In the genomic region with DNA sequence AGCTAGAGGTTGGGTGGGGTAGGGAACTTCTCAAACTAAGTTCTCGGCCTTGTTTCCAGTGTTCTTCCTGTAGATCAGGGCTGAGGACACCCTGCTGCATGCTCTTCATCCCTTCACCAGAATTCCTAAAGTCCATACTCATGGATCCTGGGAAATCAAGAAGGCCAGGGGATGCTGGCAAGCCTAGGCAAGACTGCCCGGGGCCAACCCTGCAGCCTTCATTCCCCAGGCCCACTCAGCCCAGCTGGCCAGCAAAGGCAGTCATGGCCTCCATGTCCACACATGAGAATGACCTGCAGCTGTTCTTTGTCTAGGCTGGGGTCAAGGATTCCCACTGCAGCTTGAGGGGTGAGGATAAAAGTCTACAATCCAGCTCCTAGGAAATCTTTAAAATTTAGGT, we compare ENCODE assay signal across 25 cellular contexts.
"Had no signal": no experiment of that assay in that cellular context is flagged by ENCODE, and none has a peak within 500 bp of the region (broad histone marks: within the 10 kb centered on the region; RNA-seq: fewer than 3 reads in every experiment).

No MANE protein-coding gene starts in this region.

- H3K9me3 Mint-ChIP-seq: immature natural killer cell had no signal

- DNase-seq: dorsolateral prefrontal cortex; effector CD4-positive, alpha-beta T cell; effector memory CD4-positive, alpha-beta T cell; foreskin keratinocyte; heart left ventricle; hypothalamus; immature natural killer cell; islet precursor cell; left cardiac atrium; left ventricle myocardium superior; lower lobe of right lung; mammary epithelial cell; mesendoderm; mucosa of descending colon; naive B cell had no signal

- H3K79me2 ChIP-seq: hepatocyte had no signal

- H3K27ac Mint-ChIP-seq: memory B cell, mesothelial cell of epicardium had no signal

- H3K4me3 Mint-ChIP-seq: immature natural killer cell, memory B cell, mesothelial cell of epicardium, naive B cell had no signal

- H3K27me3 Mint-ChIP-seq: memory B cell had no signal

- H3K4me1 ChIP-seq: foreskin keratinocyte had no signal

- H3K9me3 ChIP-seq: esophagus muscularis mucosa, gastroesophageal sphincter, left lung, lower lobe of right lung, mucosa of descending colon had no signal

- FAIRE-seq: colon, endothelial cell of umbilical vein, frontal cortex had no signal

- H2AFZ ChIP-seq: hepatocyte had no signal

- H3K27ac ChIP-seq: coronary artery, dorsolateral prefrontal cortex, esophagus muscularis mucosa, foreskin keratinocyte, gastroesophageal sphincter, heart left ventricle, hepatocyte, left lung, lower lobe of right lung had no signal

- H3K36me3 ChIP-seq: esophagus muscularis mucosa, gastroesophageal sphincter, heart left ventricle, left lung, lower lobe of right lung had no signal

- H3K4me3 ChIP-seq: coronary artery, dorsolateral prefrontal cortex, esophagus muscularis mucosa, gastroesophageal sphincter, heart left ventricle, hepatocyte, left lung, lower lobe of right lung, mucosa of descending colon had no signal

- H3K36me3 Mint-ChIP-seq: mesothelial cell of epicardium, naive B cell had no signal

- H3K4me2 ChIP-seq: hepatocyte had no signal

- H3K27me3 ChIP-seq: dorsolateral prefrontal cortex, esophagus muscularis mucosa, gastroesophageal sphincter, heart left ventricle, hepatocyte, left lung had no signal

- ATAC-seq: foreskin keratinocyte, gastroesophageal sphincter, heart left ventricle, left cardiac atrium, left lung, left ventricle myocardium superior, lower lobe of right lung, mucosa of descending colon had no signal
